25 cellular contexts compared by ENCODE assay signal in the genomic region with DNA sequence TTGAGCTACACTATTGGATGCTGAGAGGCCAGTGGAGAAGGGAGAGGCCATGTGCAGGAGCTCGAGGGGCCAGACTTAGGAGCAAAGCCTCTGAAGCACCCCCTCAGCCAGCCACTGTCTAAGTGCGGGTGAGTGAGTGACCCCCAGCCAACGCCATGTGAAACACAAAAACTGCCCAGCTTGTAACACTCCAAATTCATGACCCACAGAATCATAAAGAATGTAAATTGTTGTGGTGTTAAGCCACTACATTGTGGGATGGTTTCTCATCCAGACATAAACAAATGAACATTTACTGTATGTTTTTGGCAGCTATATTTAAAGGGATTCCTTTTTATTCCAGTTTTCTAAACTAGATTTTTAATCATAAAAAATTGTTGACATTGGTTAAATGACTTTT. TPM values are rescaled to one million over a fixed set of nuclear protein-coding genes. Genes with fewer than 3 reads are reported as not detected.
A peak's percentile ranks its signal among the peaks of the same experiment; 100 is the strongest.
DNase-seq lines count a peak whose midpoint lies in the region; ATAC-seq and TF ChIP-seq lines count a peak whose summit lies in the region.
"Had no signal": no experiment of that assay in that cellular context is flagged by ENCODE, and none has a peak within 500 bp of the region (broad histone marks: within the 10 kb centered on the region; RNA-seq: fewer than 3 reads in every experiment).

No MANE protein-coding gene starts in this region.

- H4K91ac ChIP-seq in IMR-90 (ENCODE audit: insufficient read depth, low read depth, low read length) (peak overlapping the region; percentile 71), trophoblast cell (ENCODE audit: low read depth, low read length) (no peak overlapping the region)

- H4K5ac ChIP-seq in IMR-90 (ENCODE audit: low read depth, low read length): peak overlapping the region; percentile 2; the same call in 1 of the 2 replicates

- peak overlapping the region; percentile 22 for H3K18ac ChIP-seq in IMR-90 (ENCODE audit: low read depth, low read length)
- no peak overlapping the region for H3K18ac ChIP-seq in trophoblast cell (ENCODE audit: low read length)

- H3K9me1 ChIP-seq in IMR-90 (ENCODE audit: insufficient read depth, low read length): peaks cover 6% of the 10 kb centered on the region; the same call in 1 of the 2 replicates

- no peak for TF ChIP-seq POLR2A in IMR-90 (IDR thresholded peaks at IDR 0.05; ENCODE audit: low read depth, low read length)

- dilution Hi-C loops in IMR-90 (cut with HindIII; ENCODE audit: low sequenced_read_pairs, unreplicated experiment): no loop called here

- BruUV-seq in IMR-90 (replicated peaks; lab: Mats Ljungman, UMichigan): no TSS peak

- peaks cover 13 to 20% (median 16%) of the 10 kb centered on the region in 10 experiments for H3K4me1 ChIP-seq in BLaER1 treated with 17β-estradiol and CSF1 and Interleukin-3, amounts not matched to agents 10 nM and 100 nM
- H3K4me1 ChIP-seq in IMR-90 (ENCODE audit: control insufficient read depth, insufficient read depth, low read length) (peaks cover 10% of the 10 kb centered on the region), trophoblast cell (ENCODE audit: control insufficient read depth in 1 of 2, insufficient read depth in 2 of 2, low read length in 2 of 2) (no peaks in the 10 kb centered on the region)
- H3K4me1 ChIP-seq: BE2C had no signal

- DNase-seq in IMR-90 (peak; percentile 83), fibroblast of villous mesenchyme (ENCODE audit: low read depth) (peak; percentile 52), trophoblast cell (no peak), HT-29 (ENCODE audit: low spot score) (no peak), DMS 273 (lab: John Stamatoyannopoulos, UW; ENCODE audit: unreplicated experiment) (no peak), omental fat pad (ENCODE audit: low spot score) (no peak)
- DNase-seq: BE2C; CD4-positive, alpha-beta T cell; COR-L47; DND-41; GOT3; KG1; NCI-H1105; NCI-H146; NCI-H2029; NCI-H2227 treated with DMSO at 0.1 percent for 48 hours; NCI-H510A treated with DMSO at 0.1 percent for 48 hours; NCI-H774; NK-92 treated with Interleukin-12 subunit alpha and Interleukin-12 subunit beta, amount 100 ng/mL, for 24 hours; SHP77 treated with DMSO at 0.1 percent for 48 hours; SK-N-SH had no signal

- intact Hi-C loops in IMR-90 (cut with micrococcal nuclease): loop anchor here (2.0 kb wide), 1 partner anchor 113 kb away; no protein-coding TSS in a partner anchor

- no peak for TF ChIP-seq RAD21 in IMR-90 (IDR thresholded peaks at IDR 0.05; ENCODE audit: low read length)

- H2BK5ac ChIP-seq in IMR-90 (ENCODE audit: low read depth, low read length, poor library complexity, severe bottlenecking): peak overlapping the region; percentile 69
- no peak overlapping the region for H2BK5ac ChIP-seq in trophoblast cell (ENCODE audit: low read depth, low read length, poor library complexity)

- peaks cover 0 to 5% (median 0%) of the 10 kb centered on the region in 11 experiments; a peak in 1 of 22 replicates for H3K9me3 ChIP-seq in BLaER1 treated with 17β-estradiol and CSF1 and Interleukin-3, amounts not matched to agents 10 nM and 100 nM (replicated peaks in 1 of 11)
- H3K9me3 ChIP-seq in IMR-90 (ENCODE audit: control insufficient read depth, insufficient read depth, low read length) (no peaks in the 10 kb centered on the region), trophoblast cell (ENCODE audit: insufficient read depth, low read depth, low read length) (peaks cover 1% of the 10 kb centered on the region)
- H3K9me3 ChIP-seq: BE2C, SK-N-SH had no signal

- H2AK9ac ChIP-seq in IMR-90 (replicated peaks; ENCODE audit: low read depth, low read length, poor library complexity): peak overlapping the region; percentile 75

- peak overlapping the region; percentile 46 to 74 (median 63) for H3K4me2 ChIP-seq in BLaER1 treated with 17β-estradiol and CSF1 and Interleukin-3, amounts not matched to agents 10 nM and 100 nM
- H3K4me2 ChIP-seq in IMR-90 (ENCODE audit: low read depth, low read length): peak overlapping the region; percentile 3; the same call in 1 of the 2 replicates
- H3K4me2 ChIP-seq in trophoblast cell (ENCODE audit: low read length): no peak overlapping the region
- H3K4me2 ChIP-seq: SK-N-SH had no signal

- peak; percentile 87 for ATAC-seq in IMR-90 (ENCODE audit: low read depth)
- no peak for ATAC-seq in omental fat pad (ENCODE audit: low FRiP score)
- ATAC-seq: HepG2 had no signal

- no peak overlapping the region for H3K9ac ChIP-seq in BLaER1 treated with 17β-estradiol and CSF1 and Interleukin-3, amounts not matched to agents 10 nM and 100 nM
- H3K9ac ChIP-seq in IMR-90 (ENCODE audit: low read depth, low read length) (no peak overlapping the region), trophoblast cell (ENCODE audit: low read length) (peak overlapping the region; percentile 15)
- H3K9ac ChIP-seq: SK-N-SH had no signal

- H4K12ac ChIP-seq in trophoblast cell (ENCODE audit: low read depth, low read length): no peak overlapping the region

- H3K56ac ChIP-seq in IMR-90 (ENCODE audit: extremely low read depth, insufficient read depth, low read length): no peak overlapping the region

- H3K14ac ChIP-seq in IMR-90 (replicated peaks; ENCODE audit: low read depth, low read length) (0 out of 2 replicates have a peak overlapping the region, but pooled peaks have one; percentile 44), trophoblast cell (ENCODE audit: low read length) (no peak overlapping the region)

- WGBS in IMR-90 (ENCODE audit: extremely low coverage in 2 of 2, insufficient read length in 1 of 2), 2 experiments: 40% methylated on average over 1 of the region's 3 CpGs; no CpG with 5 or more reads in 1 of the 2 experiments
- no CpG with 5 or more reads among the region's 3 CpGs for WGBS in trophoblast cell (ENCODE audit: extremely low coverage, insufficient coverage, insufficient read length)

- no peaks in the 10 kb centered on the region for H3K27me3 ChIP-seq in BLaER1 treated with 17β-estradiol and CSF1 and Interleukin-3, amounts not matched to agents 10 nM and 100 nM
- H3K27me3 ChIP-seq in IMR-90 (ENCODE audit: control insufficient read depth, insufficient read depth, low read length): no peaks in the 10 kb centered on the region
- H3K27me3 ChIP-seq in trophoblast cell (ENCODE audit: insufficient read depth, low read length): no peaks in the 10 kb centered on the region
- H3K27me3 ChIP-seq: BE2C had no signal

- POLR2A ChIA-PET in IMR-90 (lab: Charles Lee; ENCODE audit: unreplicated experiment): no interaction called here

- no peaks in the 10 kb centered on the region for H4K20me1 ChIP-seq in BLaER1 treated with 17β-estradiol and CSF1 and Interleukin-3, amounts not matched to agents 10 nM and 100 nM
- no peaks in the 10 kb centered on the region for H4K20me1 ChIP-seq in IMR-90 (ENCODE audit: insufficient read depth, low read length)

- H3K27ac ChIP-seq in BLaER1 treated with 17β-estradiol and CSF1 and Interleukin-3, amounts not matched to agents 10 nM and 100 nM: peak overlapping the region in 4 of 11 experiments; percentile 8 to 33 (median 28); a peak in 5 of 22 replicates
- H3K27ac ChIP-seq in IMR-90 (ENCODE audit: insufficient read depth, low read length): peak overlapping the region; percentile 38; the same call in 1 of the 2 replicates
- no peak overlapping the region for H3K27ac ChIP-seq in trophoblast cell (ENCODE audit: low read depth, low read length)
- H3K27ac ChIP-seq: RWPE1 had no signal

- TF ChIP-seq CTCF in IMR-90 (conservative IDR thresholded peaks at IDR 0.05; ENCODE audit: low read depth, low read length) (no peak), fibroblast of villous mesenchyme (IDR thresholded peaks at IDR 0.05; ENCODE audit: insufficient read depth, low read depth, low read length) (no peak), omental fat pad (IDR thresholded peaks at IDR 0.05) (no peak)

- H2BK15ac ChIP-seq in IMR-90 (ENCODE audit: low read depth, low read length): peak overlapping the region; percentile 59; the same call in 2 of the 3 replicates

- H3K23ac ChIP-seq in IMR-90 (ENCODE audit: low read depth, low read length) (peak overlapping the region; percentile 55; the same call in 1 of the 2 replicates), trophoblast cell (ENCODE audit: low read length) (peak overlapping the region; percentile 54)

- H3K79me1 ChIP-seq in IMR-90 (ENCODE audit: low read depth in 1 of 2, low read length in 2 of 2): no peaks in the 10 kb centered on the region
- no peaks in the 10 kb centered on the region for H3K79me1 ChIP-seq in trophoblast cell (ENCODE audit: low read length)

- H3K79me2 ChIP-seq in trophoblast cell (ENCODE audit: control insufficient read depth, insufficient read depth, low read length, poor library complexity): no peaks in the 10 kb centered on the region

- H2BK12ac ChIP-seq in trophoblast cell (ENCODE audit: low read length): no peak overlapping the region

- H4K8ac ChIP-seq in IMR-90 (ENCODE audit: low read depth in 2 of 2, low read length in 2 of 2): peak overlapping the region in 1 of 2 experiments; percentile 74; a peak in 1 of 4 replicates
- H4K8ac ChIP-seq in trophoblast cell (ENCODE audit: low read depth, low read length): no peak overlapping the region

- H2BK120ac ChIP-seq in IMR-90 (ENCODE audit: low read depth, low read length) (peak overlapping the region; percentile 48), trophoblast cell (ENCODE audit: insufficient read depth, low read length, poor library complexity) (no peak overlapping the region)

- H3K4ac ChIP-seq in IMR-90 (ENCODE audit: low read depth, low read length) (peak overlapping the region; percentile 82), trophoblast cell (ENCODE audit: low read depth, low read length) (no peak overlapping the region)

- H3K36me3 ChIP-seq in BLaER1 treated with 17β-estradiol and CSF1 and Interleukin-3, amounts not matched to agents 10 nM and 100 nM: no peaks in the 10 kb centered on the region
- no peaks in the 10 kb centered on the region for H3K36me3 ChIP-seq in IMR-90 (ENCODE audit: control insufficient read depth, insufficient read depth, low read length)
- H3K36me3 ChIP-seq in trophoblast cell (ENCODE audit: control insufficient read depth in 1 of 2, insufficient read depth in 2 of 2, low read length in 2 of 2): no peaks in the 10 kb centered on the region
- H3K36me3 ChIP-seq: BE2C had no signal

- H2AFZ ChIP-seq in IMR-90 (replicated peaks; ENCODE audit: low read length, poor library complexity): peak overlapping the region; percentile 67
- no peak overlapping the region for H2AFZ ChIP-seq in trophoblast cell (ENCODE audit: insufficient read depth, low read length, poor library complexity)

- H3K4me3 ChIP-seq in BLaER1 treated with 17β-estradiol and CSF1 and Interleukin-3, amounts not matched to agents 10 nM and 100 nM: no peak overlapping the region
- H3K4me3 ChIP-seq in IMR-90 (ENCODE audit: insufficient read depth, low read depth, low read length) (no peak overlapping the region), fibroblast of villous mesenchyme (ENCODE audit: low read depth, low read length) (no peak overlapping the region), trophoblast cell (ENCODE audit: low read depth, low read length) (no peak overlapping the region)

- CTCF ChIA-PET in IMR-90 (lab: Yijun Ruan, JAX): interaction anchor here (0.6 kb wide), 1 partner anchor 142 kb away, joined by 3 read pairs; no protein-coding TSS in a partner anchor

- H2AK5ac ChIP-seq in IMR-90 (ENCODE audit: low read depth, low read length): peak overlapping the region; percentile 25; the same call in 1 of the 2 replicates
- H2AK5ac ChIP-seq in trophoblast cell (ENCODE audit: low read length): no peak overlapping the region

- peak overlapping the region; percentile 42 for H2BK20ac ChIP-seq in IMR-90 (ENCODE audit: low read depth, low read length)

- in situ Hi-C loops in IMR-90 (cut with MboI; ENCODE audit: low sequenced_read_pairs): no loop called here

RNA-seq across cellular contexts. Expression of a gene that starts 27.2 kb away (rescaled TPM):
- 1.6 and 3.3 TPM in 2 replicates for total RNA-seq in IMR-90 (2012; rRNA removed)
- 16.4 and 23.3 TPM in 2 replicates for polyA plus RNA-seq in IMR-90 (2012; rRNA removed)
- 45.4 and 87.2 TPM in 2 replicates for polyA plus RNA-seq in IMR-90 (2012; cell fraction: cytosol; rRNA removed)
- 28.4 and 28.8 TPM in 2 replicates for polyA plus RNA-seq in IMR-90 (2012; cell fraction: nucleus; rRNA removed; ENCODE audit: low replicate concordance)
- total RNA-seq in fibroblast of villous mesenchyme: 22.9 and 46.7 TPM in 2 replicates
- 1.8 and 1.9 TPM in 2 replicates for polyA plus RNA-seq in trophoblast cell (2013)
- total RNA-seq in HT-29 (2014; rRNA removed; shearing (Covaris generic)): 0.15 and 2.0 TPM in 2 replicates
- 10 to 100 TPM in 1 of 4 donors, 1 to 10 TPM in 1, under 1 TPM in 1, not detected in 1; 0.44 to 15.0 (median 3.9) TPM for total RNA-seq in omental fat pad
- total RNA-seq: CD4-positive, alpha-beta T cell; G401 had no signal
- polyA plus RNA-seq: HepG2 had no signal

Comparison
In these comparisons a context has a peak if more than half of its experiments do, and no peak if none do; other contexts are left out.
1. DNase-seq: peak in IMR-90 (single experiment) and fibroblast of villous mesenchyme (single experiment); none in trophoblast cell (0 of 2), HT-29 (single experiment), DMS 273 (single experiment) and omental fat pad (single experiment).